In the genomic region with DNA sequence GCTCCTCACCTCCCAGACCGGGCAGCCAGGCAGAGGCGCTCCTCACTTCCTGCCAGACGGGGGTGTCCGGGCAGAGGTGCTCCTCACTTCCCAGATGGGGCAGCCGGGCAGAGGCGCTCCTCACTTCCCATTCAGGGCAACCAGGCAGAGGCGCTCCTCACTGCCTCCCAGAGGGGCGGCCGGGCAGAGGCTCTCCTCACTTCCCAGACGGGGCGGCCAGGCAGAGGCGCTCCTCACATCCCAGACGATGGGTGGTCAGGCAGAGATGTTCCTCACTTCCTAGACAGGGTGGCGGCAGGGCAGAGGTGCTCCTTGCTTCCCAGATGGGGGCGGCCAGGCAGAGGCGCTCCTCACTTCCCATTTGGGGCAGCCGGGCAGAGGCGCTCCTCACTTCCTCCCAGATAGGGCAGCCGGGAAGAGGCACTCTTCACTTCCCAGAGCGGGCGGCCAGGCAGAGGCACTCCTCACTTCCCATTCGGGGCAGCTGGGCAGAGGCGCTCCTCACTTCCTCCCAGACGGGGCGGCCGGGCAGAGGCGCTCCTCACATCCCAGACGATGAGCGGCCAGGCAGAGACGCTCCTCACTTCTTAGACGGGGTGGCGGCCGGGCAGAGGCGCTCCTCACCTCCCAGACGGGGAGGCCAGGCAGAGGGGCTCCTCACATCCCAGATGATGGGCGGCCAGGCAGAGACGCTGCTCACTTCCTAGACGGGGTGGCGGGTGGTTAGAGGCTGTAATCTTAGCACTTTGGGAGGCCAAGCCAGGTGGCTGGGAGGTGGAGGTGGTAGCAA, we compare ENCODE assay signal across 2 cellular contexts. TPM values are rescaled to one million over a fixed set of nuclear protein-coding genes. Genes with fewer than 3 reads are reported as not detected.
"Had no signal": no experiment of that assay in that cellular context is flagged by ENCODE, and none has a peak within 500 bp of the region (broad histone marks: within the 10 kb centered on the region; RNA-seq: fewer than 3 reads in every experiment).

No MANE protein-coding gene starts in this region.

RNA-seq across cellular contexts. Expression of gene RAB3C, which starts 18.6 kb away (rescaled TPM):
- total RNA-seq: G401, GM12878 had no signal
- polyA plus RNA-seq: GM12878 had no signal
